ENCODE assay signal across 17 cellular contexts in the genomic region with DNA sequence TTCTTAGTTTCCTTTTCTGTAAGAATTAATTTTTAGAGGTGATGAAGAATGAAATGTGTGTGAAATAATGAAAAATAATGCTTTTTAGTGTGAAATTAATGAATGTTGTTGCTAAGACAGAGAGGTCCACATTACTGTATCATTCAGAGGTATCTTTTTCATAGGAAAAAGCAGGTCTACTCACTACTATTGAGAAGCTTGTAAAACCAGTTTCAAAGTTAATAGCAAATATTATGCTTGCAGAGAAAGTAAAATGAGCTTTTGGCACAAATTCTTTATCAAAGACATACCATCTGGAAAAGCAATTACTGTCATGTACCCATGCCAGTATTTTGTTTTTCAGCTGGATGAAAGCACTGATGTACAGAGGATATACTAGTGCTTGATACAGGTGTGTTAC.
DNase-seq lines count a peak whose midpoint lies in the region; ATAC-seq and TF ChIP-seq lines count a peak whose summit lies in the region.
"Had no signal": no experiment of that assay in that cellular context is flagged by ENCODE, and none has a peak within 500 bp of the region (broad histone marks: within the 10 kb centered on the region; RNA-seq: fewer than 3 reads in every experiment).

No MANE protein-coding gene starts in this region.

- H3K36me3 ChIP-seq in CD4-positive, CD25-positive, alpha-beta regulatory T cell (ENCODE audit: control insufficient read depth, insufficient read depth, low read length), result peaks cover 23% of the 10 kb centered on the region
- no peaks in the 10 kb centered on the region for H3K36me3 ChIP-seq in CD4-positive, alpha-beta memory T cell (ENCODE audit: insufficient read depth, low read length)
- H3K36me3 ChIP-seq: BE2C, HAP-1 had no signal

- CTCF ChIA-PET in CD4-positive, alpha-beta memory T cell (lab: Charles Lee; ENCODE audit: partially characterized antibody), result interaction anchor here (1.2 kb wide), 1 partner anchor 11 kb away, joined by 4 read pairs; no protein-coding TSS in a partner anchor

- no peak for TF ChIP-seq CTCF in mesothelial cell of epicardium (IDR thresholded peaks at IDR 0.05; ENCODE audit: unreplicated experiment)

- no peak overlapping the region for H3K27ac ChIP-seq in CD4-positive, CD25-positive, alpha-beta regulatory T cell (ENCODE audit: insufficient read depth, low read length, poor library complexity, severe bottlenecking)
- H3K27ac ChIP-seq in CD4-positive, alpha-beta memory T cell (ENCODE audit: low read depth, low read length), result no peak overlapping the region
- H3K27ac ChIP-seq: PC-9 had no signal

- peaks cover 47% of the 10 kb centered on the region for H3K4me1 ChIP-seq in CD4-positive, CD25-positive, alpha-beta regulatory T cell (ENCODE audit: control insufficient read depth, insufficient read depth, low read length, poor library complexity, severe bottlenecking)
- H3K4me1 ChIP-seq in CD4-positive, alpha-beta memory T cell (ENCODE audit: insufficient read depth, low read length), result peaks cover 5% of the 10 kb centered on the region
- H3K4me1 ChIP-seq: BE2C, HAP-1 had no signal

- POLR2A ChIA-PET in CD4-positive, alpha-beta memory T cell (lab: Charles Lee; ENCODE audit: partially characterized antibody), result no interaction called here

- H3K4me3 ChIP-seq in CD4-positive, CD25-positive, alpha-beta regulatory T cell (ENCODE audit: low read depth, low read length), result peak overlapping the region; percentile 15
- H3K4me3 ChIP-seq in CD4-positive, alpha-beta memory T cell (ENCODE audit: low read length in 2 of 2), result no peak overlapping the region
- H3K4me3 ChIP-seq: GM12878, HAP-1, PC-9 had no signal

- no peaks in the 10 kb centered on the region for H3K9me3 Mint-ChIP-seq in CD4-positive, CD25-positive, alpha-beta regulatory T cell
- no peaks in the 10 kb centered on the region for H3K9me3 Mint-ChIP-seq in CD4-positive, alpha-beta memory T cell
- no peaks in the 10 kb centered on the region for H3K9me3 Mint-ChIP-seq in mesothelial cell of epicardium
- H3K9me3 Mint-ChIP-seq in activated naive CD8-positive, alpha-beta T cell treated with anti-CD3 and anti-CD28 coated beads for 36 hours, result peaks cover 6% of the 10 kb centered on the region
- H3K9me3 Mint-ChIP-seq: IgD-negative memory B cell had no signal

- no peaks in the 10 kb centered on the region for H3K27me3 Mint-ChIP-seq in CD4-positive, CD25-positive, alpha-beta regulatory T cell
- no peaks in the 10 kb centered on the region for H3K27me3 Mint-ChIP-seq in CD4-positive, alpha-beta memory T cell
- no peaks in the 10 kb centered on the region for H3K27me3 Mint-ChIP-seq in mesothelial cell of epicardium (ENCODE audit: low read depth)
- no peaks in the 10 kb centered on the region for H3K27me3 Mint-ChIP-seq in activated naive CD8-positive, alpha-beta T cell treated with anti-CD3 and anti-CD28 coated beads for 36 hours
- H3K27me3 Mint-ChIP-seq: IgD-negative memory B cell had no signal

- peaks cover 34 to 56% (median 45%) of the 10 kb centered on the region in 4 donors for H3K4me1 Mint-ChIP-seq in CD4-positive, CD25-positive, alpha-beta regulatory T cell
- H3K4me1 Mint-ChIP-seq in CD4-positive, alpha-beta memory T cell, result peaks cover 23 to 47% (median 30%) of the 10 kb centered on the region in 4 donors
- H3K4me1 Mint-ChIP-seq in mesothelial cell of epicardium, result peaks cover 17% of the 10 kb centered on the region
- H3K4me1 Mint-ChIP-seq in activated naive CD8-positive, alpha-beta T cell treated with anti-CD3 and anti-CD28 coated beads for 36 hours, result peaks cover 33% of the 10 kb centered on the region

- H3K36me3 Mint-ChIP-seq in CD4-positive, CD25-positive, alpha-beta regulatory T cell, result peaks cover 24% of the 10 kb centered on the region
- H3K36me3 Mint-ChIP-seq in CD4-positive, alpha-beta memory T cell, result peaks cover 29 to 39% of the 10 kb centered on the region in 2 donors
- H3K36me3 Mint-ChIP-seq in mesothelial cell of epicardium, result peaks cover 22% of the 10 kb centered on the region
- H3K36me3 Mint-ChIP-seq in activated naive CD8-positive, alpha-beta T cell treated with anti-CD3 and anti-CD28 coated beads for 36 hours, result peaks cover 47% of the 10 kb centered on the region

- ATAC-seq in CD4-positive, CD25-positive, alpha-beta regulatory T cell (ENCODE audit: low read depth in 2 of 2), result no peak
- ATAC-seq in GM19395 (IDR thresholded peaks at IDR 0.05; ENCODE audit: unreplicated experiment) (no peak), GM21367 (IDR thresholded peaks at IDR 0.05; ENCODE audit: unreplicated experiment) (no peak)
- ATAC-seq: GM12878 had no signal

- DNase-seq in CD4-positive, CD25-positive, alpha-beta regulatory T cell, result no peak
- no peak for DNase-seq in CD4-positive, alpha-beta memory T cell
- peak; percentile 15 for DNase-seq in NCI-H774 (lab: John Stamatoyannopoulos, UW)
- DNase-seq in mesothelial cell of epicardium (ENCODE audit: low spot score in 2 of 2, unreplicated experiment in 2 of 2), result no peak
- DNase-seq in kidney tubule cell (ENCODE audit: low spot score), result no peak
- DNase-seq in activated naive CD8-positive, alpha-beta T cell treated with anti-CD3 and anti-CD28 coated beads for 36 hours, result no peak
- DNase-seq: BE2C, DMS153, MV-4-11, NCI-H146, NCI-H510A treated with DMSO at 0.1 percent for 48 hours, PC-9 had no signal

- H3K4me3 Mint-ChIP-seq in CD4-positive, CD25-positive, alpha-beta regulatory T cell, result peak overlapping the region in 1 of 4 donors; percentile 50
- H3K4me3 Mint-ChIP-seq in CD4-positive, alpha-beta memory T cell, result peak overlapping the region in 1 of 8 donors; percentile 26
- H3K4me3 Mint-ChIP-seq in mesothelial cell of epicardium, result no peak overlapping the region
- no peak overlapping the region for H3K4me3 Mint-ChIP-seq in activated naive CD8-positive, alpha-beta T cell treated with anti-CD3 and anti-CD28 coated beads for 36 hours
- H3K4me3 Mint-ChIP-seq: IgD-negative memory B cell had no signal

- intact Hi-C loops in CD4-positive, alpha-beta memory T cell (cut with micrococcal nuclease), result no loop called here

- no peaks in the 10 kb centered on the region for H3K9me3 ChIP-seq in CD4-positive, CD25-positive, alpha-beta regulatory T cell (ENCODE audit: control insufficient read depth in 2 of 2, low read length in 2 of 2)
- no peaks in the 10 kb centered on the region for H3K9me3 ChIP-seq in CD4-positive, alpha-beta memory T cell (ENCODE audit: control insufficient read depth in 1 of 2, low read length in 2 of 2)
- H3K9me3 ChIP-seq: BE2C, HAP-1 had no signal

- H3K27me3 ChIP-seq in CD4-positive, CD25-positive, alpha-beta regulatory T cell (ENCODE audit: control insufficient read depth, insufficient read depth, low read length), result no peaks in the 10 kb centered on the region
- H3K27me3 ChIP-seq in CD4-positive, alpha-beta memory T cell (ENCODE audit: insufficient read depth, low read length), result no peaks in the 10 kb centered on the region
- H3K27me3 ChIP-seq: BE2C had no signal

- peak overlapping the region in 1 of 3 donors; percentile 22 for H3K27ac Mint-ChIP-seq in CD4-positive, CD25-positive, alpha-beta regulatory T cell
- peak overlapping the region in 4 of 7 donors; percentile 13 to 70 (median 64) for H3K27ac Mint-ChIP-seq in CD4-positive, alpha-beta memory T cell
- peak overlapping the region; percentile 32 for H3K27ac Mint-ChIP-seq in mesothelial cell of epicardium
- no peak overlapping the region for H3K27ac Mint-ChIP-seq in activated naive CD8-positive, alpha-beta T cell treated with anti-CD3 and anti-CD28 coated beads for 36 hours
- H3K27ac Mint-ChIP-seq: IgD-negative memory B cell had no signal
